ENCODE assay signal across 32 cellular contexts in genomic region chr6:85795966-85796365, GRCh38.
"Had no signal": no experiment of that assay in that cellular context is flagged by ENCODE, and none has a peak within 500 bp of the region (broad histone marks: within the 10 kb centered on the region; RNA-seq: fewer than 3 reads in every experiment).

No MANE protein-coding gene starts in this region.

- H3K4me2 ChIP-seq: neural progenitor cell, smooth muscle cell had no signal

- H3K79me2 ChIP-seq: parathyroid adenoma had no signal

- H2AFZ ChIP-seq: neural progenitor cell, parathyroid adenoma had no signal

- ATAC-seq: activated CD4-positive, CD25-positive, alpha-beta regulatory T cell treated with anti-CD3 and anti-CD28 coated beads, Interleukin-2, amount 50 U/mL, for 24 hours; left lung; lower lobe of right lung; naive thymus-derived CD8-positive, alpha-beta T cell; psoas muscle; stimulated activated naive B cell treated with anti-CD40 and anti-IgM and Interleukin-4, amounts not matched to agents 10 μg/mL and 1 μg/mL and 100 μg/mL, for 72 hours had no signal

- H3K9ac ChIP-seq: neural progenitor cell, parathyroid adenoma had no signal

- H3K36me3 ChIP-seq: adrenal gland, ascending aorta, cardiac muscle cell, left lung, lower lobe of right lung, neural progenitor cell, right atrium auricular region, stomach, thyroid gland, upper lobe of left lung, vagina, WERI-Rb-1 had no signal

- H3K4me1 ChIP-seq: adrenal gland, ascending aorta, left lung, lower lobe of right lung, neural progenitor cell, parathyroid adenoma, psoas muscle, right atrium auricular region, stomach, thyroid gland, upper lobe of left lung, vagina had no signal

- DNase-seq: activated CD4-positive, alpha-beta T cell treated with anti-CD3 and anti-CD28 coated beads for 48 hours; activated CD4-positive, alpha-beta T cell treated with anti-CD3 and anti-CD28 coated beads, Interleukin-2, amount 50 U/mL, for 48 hours; activated CD8-positive, alpha-beta memory T cell treated with anti-CD3 and anti-CD28 coated beads for 24 hours; activated effector memory CD4-positive, alpha-beta T cell treated with Interleukin-2 at 50 U/mL for 16 hours; activated naive CD4-positive, alpha-beta T cell treated with Interleukin-2 at 50 U/mL for 16 hours; adrenal gland; cerebellar nuclear complex; dorsolateral prefrontal cortex; effector memory CD4-positive, alpha-beta T cell; left lung; lower lobe of right lung; mesenchymal stem cell; naive thymus-derived CD8-positive, alpha-beta T cell; occipital lobe; psoas muscle; stimulated activated CD4-positive, alpha-beta T cell treated with anti-CD3 and anti-CD28 coated beads, Interleukin-1b, Interleukin-23, amount 100 ng/mL, for 48 hours; stimulated activated naive B cell treated with anti-CD40 and anti-IgM and Interleukin-4, amounts not matched to agents 10 μg/mL and 1 μg/mL and 100 μg/mL, for 72 hours; stomach; thyroid gland; upper lobe of left lung; WERI-Rb-1 had no signal

- H3K9me3 ChIP-seq: adrenal gland, ascending aorta, left lung, lower lobe of right lung, psoas muscle, thyroid gland, upper lobe of left lung, vagina had no signal

- H3K27ac ChIP-seq: adrenal gland, ascending aorta, cardiac muscle cell, coronary artery, dorsolateral prefrontal cortex, left lung, lower lobe of right lung, neural progenitor cell, parathyroid adenoma, psoas muscle, right atrium auricular region, stomach, thyroid gland, upper lobe of left lung, vagina, WERI-Rb-1 had no signal

- H3K27me3 ChIP-seq: adrenal gland, ascending aorta, cardiac muscle cell, left lung, neural progenitor cell, right atrium auricular region, stomach, thyroid gland, upper lobe of left lung, vagina had no signal

- H3K4me3 ChIP-seq: adrenal gland, ascending aorta, cardiac muscle cell, coronary artery, dorsolateral prefrontal cortex, left lung, lower lobe of right lung, neural progenitor cell, psoas muscle, right atrium auricular region, smooth muscle cell, stomach, thyroid gland, upper lobe of left lung, vagina had no signal

- FAIRE-seq: frontal cortex, islet of Langerhans had no signal
